1 cellular context compared by ENCODE assay signal in the genomic region with DNA sequence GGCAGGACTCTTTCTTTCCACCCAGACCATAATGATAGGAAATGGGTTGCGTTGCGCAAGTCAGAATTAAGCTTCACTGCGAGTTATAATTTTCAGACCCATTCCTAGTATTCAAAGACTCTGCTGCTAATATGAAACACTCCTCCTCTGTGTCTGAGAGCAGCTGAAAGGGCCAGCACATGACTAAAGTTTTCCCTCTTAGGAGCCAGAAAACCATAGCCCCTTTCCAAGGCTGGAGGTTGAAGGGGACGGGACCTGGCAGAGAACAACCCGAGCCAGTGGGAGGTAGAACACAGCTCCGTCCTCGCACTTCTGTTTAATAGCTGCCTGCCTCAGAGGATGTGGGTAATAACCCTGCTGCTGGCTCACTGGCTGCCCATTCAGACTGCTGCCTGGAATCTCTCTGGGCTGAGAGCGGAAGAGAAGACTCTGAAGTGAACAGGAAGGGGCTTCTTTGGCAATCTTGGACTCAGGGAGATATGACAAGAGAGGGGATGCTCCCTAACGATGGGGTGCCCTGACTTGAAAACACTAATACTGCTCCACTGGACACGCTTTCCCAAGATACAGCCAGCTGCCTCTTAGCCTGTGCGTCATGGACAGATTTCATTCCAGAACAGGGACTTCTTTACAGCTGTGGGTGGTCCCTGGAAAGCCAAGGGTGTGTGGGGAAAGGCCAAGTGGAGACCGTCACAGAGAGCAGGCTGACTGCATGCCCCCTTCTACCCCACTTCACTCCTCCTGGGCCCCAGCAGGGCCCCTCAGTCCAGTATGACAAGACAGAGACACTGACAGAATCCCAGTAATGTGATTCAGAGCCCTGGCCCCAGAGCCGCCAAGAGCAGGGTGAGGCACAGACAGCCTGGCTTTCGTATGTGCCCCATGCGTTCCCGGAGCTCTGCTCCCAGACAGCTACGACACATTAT.
TF ChIP-seq lines count a peak whose summit lies in the region.

No MANE protein-coding gene starts in this region.

TF ChIP-seq in GM23338, 12 proteins besides CTCF, POLR2A, EP300 and RAD21 (continued from another document):
- TF ChIP-seq ZNF462 (CRISPR knock-in tag; IDR thresholded peaks at IDR 0.05) (no peak), STAT1 (IDR thresholded peaks at IDR 0.05; ENCODE audit: unreplicated experiment) (no peak), POLR2AphosphoS5 (IDR thresholded peaks at IDR 0.05; ENCODE audit: low read depth) (no peak), EZH2 (IDR thresholded peaks at IDR 0.05; ENCODE audit: low read depth, unreplicated experiment) (no peak), ETS1 (IDR thresholded peaks at IDR 0.05) (no peak), REST (IDR thresholded peaks at IDR 0.05; ENCODE audit: unreplicated experiment) (no peak), NANOG (IDR thresholded peaks at IDR 0.05; ENCODE audit: borderline replicate concordance) (no peak), CREB1 (CRISPR knock-in tag; IDR thresholded peaks at IDR 0.05; ENCODE audit: low read depth) (no peak), EZH2phosphoT487 (IDR thresholded peaks at IDR 0.05; ENCODE audit: unreplicated experiment) (no peak), JUNB (IDR thresholded peaks at IDR 0.05; ENCODE audit: unreplicated experiment) (no peak), ZNF331 (CRISPR knock-in tag; IDR thresholded peaks at IDR 0.05; ENCODE audit: low read depth) (no peak)
TF ChIP-seq in GM23338: peak in this region for 0.
